1 cellular context compared by ENCODE assay signal in genomic region chr14:54440454-54440853, GRCh38.
TF ChIP-seq lines count a peak whose summit lies in the region.

No MANE protein-coding gene starts in this region.

TF ChIP-seq in GM12878, 131 proteins besides CTCF, POLR2A, EP300 and RAD21:
- TF ChIP-seq POLR2AphosphoS5 (IDR thresholded peaks at IDR 0.05; ENCODE audit: low read length) (no peak), TCF3 (IDR thresholded peaks at IDR 0.05; ENCODE audit: borderline replicate concordance, insufficient read depth, low read depth, low read length) (no peak), MYB (IDR thresholded peaks at IDR 0.05; ENCODE audit: borderline replicate concordance, low read depth, low read length) (no peak), ZNF384 (IDR thresholded peaks at IDR 0.05; ENCODE audit: borderline replicate concordance, low read depth, low read length) (no peak), IRF4 (IDR thresholded peaks at IDR 0.05; ENCODE audit: low read depth, low read length) (no peak), STAT3 (IDR thresholded peaks at IDR 0.05; ENCODE audit: low read depth, low read length) (no peak)
- TF ChIP-seq, protein P1, sequence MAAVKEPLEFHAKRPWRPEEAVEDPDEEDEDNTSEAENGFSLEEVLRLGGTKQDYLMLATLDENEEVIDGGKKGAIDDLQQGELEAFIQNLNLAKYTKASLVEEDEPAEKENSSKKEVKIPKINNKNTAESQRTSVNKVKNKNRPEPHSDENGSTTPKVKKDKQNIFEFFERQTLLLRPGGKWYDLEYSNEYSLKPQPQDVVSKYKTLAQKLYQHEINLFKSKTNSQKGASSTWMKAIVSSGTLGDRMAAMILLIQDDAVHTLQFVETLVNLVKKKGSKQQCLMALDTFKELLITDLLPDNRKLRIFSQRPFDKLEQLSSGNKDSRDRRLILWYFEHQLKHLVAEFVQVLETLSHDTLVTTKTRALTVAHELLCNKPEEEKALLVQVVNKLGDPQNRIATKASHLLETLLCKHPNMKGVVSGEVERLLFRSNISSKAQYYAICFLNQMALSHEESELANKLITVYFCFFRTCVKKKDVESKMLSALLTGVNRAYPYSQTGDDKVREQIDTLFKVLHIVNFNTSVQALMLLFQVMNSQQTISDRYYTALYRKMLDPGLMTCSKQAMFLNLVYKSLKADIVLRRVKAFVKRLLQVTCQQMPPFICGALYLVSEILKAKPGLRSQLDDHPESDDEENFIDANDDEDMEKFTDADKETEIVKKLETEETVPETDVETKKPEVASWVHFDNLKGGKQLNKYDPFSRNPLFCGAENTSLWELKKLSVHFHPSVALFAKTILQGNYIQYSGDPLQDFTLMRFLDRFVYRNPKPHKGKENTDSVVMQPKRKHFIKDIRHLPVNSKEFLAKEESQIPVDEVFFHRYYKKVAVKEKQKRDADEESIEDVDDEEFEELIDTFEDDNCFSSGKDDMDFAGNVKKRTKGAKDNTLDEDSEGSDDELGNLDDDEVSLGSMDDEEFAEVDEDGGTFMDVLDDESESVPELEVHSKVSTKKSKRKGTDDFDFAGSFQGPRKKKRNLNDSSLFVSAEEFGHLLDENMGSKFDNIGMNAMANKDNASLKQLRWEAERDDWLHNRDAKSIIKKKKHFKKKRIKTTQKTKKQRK (IDR thresholded peaks at IDR 0.05; ENCODE audit: low read depth, low read length), result no peak
- TF ChIP-seq, protein P2, sequence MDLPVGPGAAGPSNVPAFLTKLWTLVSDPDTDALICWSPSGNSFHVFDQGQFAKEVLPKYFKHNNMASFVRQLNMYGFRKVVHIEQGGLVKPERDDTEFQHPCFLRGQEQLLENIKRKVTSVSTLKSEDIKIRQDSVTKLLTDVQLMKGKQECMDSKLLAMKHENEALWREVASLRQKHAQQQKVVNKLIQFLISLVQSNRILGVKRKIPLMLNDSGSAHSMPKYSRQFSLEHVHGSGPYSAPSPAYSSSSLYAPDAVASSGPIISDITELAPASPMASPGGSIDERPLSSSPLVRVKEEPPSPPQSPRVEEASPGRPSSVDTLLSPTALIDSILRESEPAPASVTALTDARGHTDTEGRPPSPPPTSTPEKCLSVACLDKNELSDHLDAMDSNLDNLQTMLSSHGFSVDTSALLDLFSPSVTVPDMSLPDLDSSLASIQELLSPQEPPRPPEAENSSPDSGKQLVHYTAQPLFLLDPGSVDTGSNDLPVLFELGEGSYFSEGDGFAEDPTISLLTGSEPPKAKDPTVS (IDR thresholded peaks at IDR 0.05; ENCODE audit: low read depth, low read length), result no peak
